ENCODE assay signal across 1 cellular context in the genomic region with DNA sequence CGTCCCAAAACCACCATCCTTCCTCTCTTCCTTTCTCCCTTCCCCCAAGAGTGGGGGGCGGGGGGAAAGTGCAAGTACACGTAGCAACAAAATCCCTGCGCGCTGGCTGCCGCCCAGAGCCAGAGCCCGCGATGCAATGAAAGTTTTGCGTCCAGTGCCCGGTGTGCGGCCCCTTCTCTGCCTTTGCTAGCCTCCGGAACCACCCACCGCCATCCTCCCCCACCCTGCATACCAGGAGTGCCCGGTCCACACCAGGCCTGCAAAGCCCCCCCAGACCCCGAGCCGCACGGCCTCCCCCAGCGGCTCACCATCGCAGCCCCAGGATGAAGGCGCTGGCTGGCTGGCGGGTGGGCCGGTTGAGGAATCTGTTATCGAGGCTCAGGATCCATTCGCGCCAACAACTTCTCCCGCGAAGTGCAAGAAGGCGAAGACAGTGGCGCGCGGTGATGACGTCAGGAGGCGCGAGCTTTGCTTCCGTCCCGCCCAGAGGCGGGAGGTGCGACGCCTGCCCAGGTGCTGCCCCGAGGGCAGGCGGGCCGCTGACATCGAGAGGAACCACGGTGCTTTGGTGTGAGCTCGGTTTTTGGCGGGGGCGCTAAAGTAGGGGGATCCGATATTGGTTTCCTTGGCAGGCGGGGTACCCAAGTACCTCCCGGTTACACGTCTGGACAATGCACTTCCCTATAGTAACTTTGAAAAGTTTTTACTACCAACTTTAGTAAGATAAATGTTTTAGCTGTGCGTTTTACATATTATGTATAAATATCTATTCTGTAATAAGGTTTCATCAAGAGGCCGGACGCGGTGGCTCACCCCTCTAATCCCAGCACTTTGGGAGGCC.
A peak's percentile ranks its signal among the peaks of the same experiment; 100 is the strongest.
TF ChIP-seq lines count a peak whose summit lies in the region.

Gene RFC1 (minus strand): TSS at position 432 of the 841 bp plus-strand sequence. CDS start 121 bp downstream, at position 311.

TF ChIP-seq in Ishikawa, 13 proteins besides CTCF, POLR2A, EP300 and RAD21:
- peak; percentile 78 for TF ChIP-seq TEAD4 (IDR thresholded peaks at IDR 0.05)
- peak; percentile 70; the same call in 1 of the 2 replicates for TF ChIP-seq YY1 (IDR thresholded peaks at IDR 0.05; ENCODE audit: low read depth)
- peak; percentile 91 for TF ChIP-seq CREB1 (IDR thresholded peaks at IDR 0.05; ENCODE audit: low read depth)
- no peak for TF ChIP-seq NFIC (IDR thresholded peaks at IDR 0.05)
- TF ChIP-seq, protein P1, sequence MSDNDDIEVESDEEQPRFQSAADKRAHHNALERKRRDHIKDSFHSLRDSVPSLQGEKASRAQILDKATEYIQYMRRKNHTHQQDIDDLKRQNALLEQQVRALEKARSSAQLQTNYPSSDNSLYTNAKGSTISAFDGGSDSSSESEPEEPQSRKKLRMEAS (IDR thresholded peaks at IDR 0.05): peak; percentile 100
- TF ChIP-seq TAF1 (IDR thresholded peaks at IDR 0.05; ENCODE audit: low read depth): peak; percentile 72
- TF ChIP-seq REST (IDR thresholded peaks at IDR 0.05; ENCODE audit: low read depth): no peak
